In genomic region chr14:32087173-32087861, GRCh38 we compare ENCODE assay signal across 9 cellular contexts. TPM values are rescaled to one million over a fixed set of nuclear protein-coding genes. Genes with fewer than 3 reads are reported as not detected.
DNase-seq lines count a peak whose midpoint lies in the region; ATAC-seq and TF ChIP-seq lines count a peak whose summit lies in the region.
"Had no signal": no experiment of that assay in that cellular context is flagged by ENCODE, and none has a peak within 500 bp of the region (broad histone marks: within the 10 kb centered on the region; RNA-seq: fewer than 3 reads in every experiment).

No MANE protein-coding gene starts in this region.

- no peaks in the 10 kb centered on the region for H3K27me3 ChIP-seq in SK-N-SH (ENCODE audit: insufficient read depth)

- H2AFZ ChIP-seq in SK-N-SH (ENCODE audit: low read depth) = no peak overlapping the region

- no peak overlapping the region for H3K9ac ChIP-seq in SK-N-SH

- H3K27ac ChIP-seq in SK-N-SH (ENCODE audit: low read depth in 2 of 2, low read length in 1 of 2) = no peak overlapping the region

- DNase-seq in AG10803 (ENCODE audit: low read depth) (peak; percentile 65), HEK293T (ENCODE audit: extremely low spot score) (peak; percentile 32), SK-N-SH (no peak), iPS-NIHi11 (ENCODE audit: low spot score) (peak; percentile 9), hypothalamus (lab: John Stamatoyannopoulos, UW) (no peak), HPDE6-E6E7 (ENCODE audit: extremely low spot score) (no peak), HK-2 (ENCODE audit: unreplicated experiment) (no peak)
- DNase-seq: NCI-H1436 treated with DMSO at 0.1 percent for 48 hours had no signal

- H3K4me1 ChIP-seq in SK-N-SH (ENCODE audit: control insufficient read depth in 1 of 2, insufficient read depth in 2 of 2, low read depth in 1 of 2, low read length in 1 of 2) = peaks cover 0 to 20% of the 10 kb centered on the region in 2 experiments; a peak in 3 of 4 replicates

- no peaks in the 10 kb centered on the region for H3K9me2 ChIP-seq in SK-N-SH

- peaks cover 83% of the 10 kb centered on the region for H4K20me1 ChIP-seq in SK-N-SH (ENCODE audit: insufficient read depth)

- H3F3A ChIP-seq in SK-N-SH (replicated peaks; ENCODE audit: insufficient read depth) = no peaks in the 10 kb centered on the region

- H3K79me2 ChIP-seq in SK-N-SH (ENCODE audit: insufficient read depth) = peaks cover 98% of the 10 kb centered on the region

- WGBS in SK-N-SH (ENCODE audit: low lambda C conversion rate) = 90% methylated on average over 3 of the region's 3 CpGs

- peaks cover 20 to 35% of the 10 kb centered on the region in 2 experiments for H3K36me3 ChIP-seq in SK-N-SH (replicated peaks in 1 of 2; ENCODE audit: control insufficient read depth in 1 of 2, insufficient read depth in 2 of 2, low read length in 1 of 2)

- CTCF ChIA-PET in HEK293T (lab: Yijun Ruan, JAX) = no interaction called here
- CTCF ChIA-PET in SK-N-SH (lab: Yijun Ruan, JAX) = no interaction called here

- no peak for ATAC-seq in GM19351 (IDR thresholded peaks at IDR 0.05; ENCODE audit: unreplicated experiment)

- H3K4me3 ChIP-seq in AG10803 (ENCODE audit: low read length) (no peak overlapping the region), SK-N-SH (ENCODE audit: low read depth in 2 of 2, low read length in 1 of 2) (no peak overlapping the region)

- no peak for TF ChIP-seq RAD21 in SK-N-SH (IDR thresholded peaks at IDR 0.05; ENCODE audit: low read length)

- POLR2A ChIA-PET in HEK293T (lab: Yijun Ruan, JAX) = interaction anchor here (1.8 kb wide), 1 partner anchor 11 kb away, joined by 6 read pairs; the partner anchor contains the start of gene ARHGAP5
- POLR2A ChIA-PET in SK-N-SH (lab: Yijun Ruan, JAX) = no interaction called here

- no peak for TF ChIP-seq EP300 in SK-N-SH (IDR thresholded peaks at IDR 0.05; ENCODE audit: borderline replicate concordance in 1 of 2, low read depth in 1 of 2, low read length in 1 of 2)

- no peak for TF ChIP-seq CTCF in AG10803 (conservative IDR thresholded peaks at IDR 0.05; ENCODE audit: low read length)
- no peak for TF ChIP-seq CTCF in SK-N-SH (IDR thresholded peaks at IDR 0.05)

- H3K9me3 ChIP-seq in SK-N-SH = no peaks in the 10 kb centered on the region

- no peak overlapping the region for H3K4me2 ChIP-seq in SK-N-SH

TF ChIP-seq in HEK293T, 16 proteins besides CTCF, POLR2A, EP300 and RAD21:
- peak; percentile 81 for TF ChIP-seq CTBP1 (IDR thresholded peaks at IDR 0.05; ENCODE audit: borderline replicate concordance)
- no peak for TF ChIP-seq HDGF (IDR thresholded peaks at IDR 0.05; ENCODE audit: borderline replicate concordance)

TF ChIP-seq in SK-N-SH, 30 proteins besides CTCF, POLR2A, EP300 and RAD21:
- TF ChIP-seq YY1 (IDR thresholded peaks at IDR 0.05; ENCODE audit: low read depth) = no peak
- TF ChIP-seq FOSL2 (IDR thresholded peaks at IDR 0.05; ENCODE audit: borderline replicate concordance, low read depth) = peak; percentile 36; the same call in 1 of the 2 replicates
- TF ChIP-seq MEF2A (IDR thresholded peaks at IDR 0.05; ENCODE audit: borderline replicate concordance, low read depth) = no peak
- peak; percentile 45 for TF ChIP-seq TCF12 (IDR thresholded peaks at IDR 0.05)
TF ChIP-seq in SK-N-SH: peak in this region for 2.

RNA-seq across cellular contexts. Expression of gene ARHGAP5, which starts 10.2 kb away (rescaled TPM):
- polyA plus RNA-seq in SK-N-SH (2012; rRNA removed) = 7.2 and 11.1 TPM in 2 replicates
- polyA plus RNA-seq in SK-N-SH (2012; cell fraction: cytosol; rRNA removed) = 14.8 and 18.0 TPM in 2 replicates
- 3.8 and 12.3 TPM in 2 replicates for polyA plus RNA-seq in SK-N-SH (2012; cell fraction: nucleus; rRNA removed)

Comparison
In these comparisons a context has a peak if more than half of its experiments do, and no peak if none do; other contexts are left out.
1. DNase-seq: peak in AG10803 (single experiment), HEK293T (single experiment) and iPS-NIHi11 (single experiment); none in SK-N-SH (single experiment), hypothalamus (0 of 51), HPDE6-E6E7 (single experiment) and HK-2 (single experiment).